ENCODE assay signal across 8 cellular contexts in genomic region chrX:45681891-45682290, GRCh38.
"Had no signal": no experiment of that assay in that cellular context is flagged by ENCODE, and none has a peak within 500 bp of the region (broad histone marks: within the 10 kb centered on the region; RNA-seq: fewer than 3 reads in every experiment).

No MANE protein-coding gene starts in this region.

- FAIRE-seq: G401.6, GM12878, GM12891, GM12892, GM18507, GM19239 had no signal

- DNase-seq: GDM1, GF-D8 had no signal

- ATAC-seq: GM12878 had no signal

- H3K4me3 ChIP-seq: GM12878 had no signal
